ENCODE assay signal across 18 cellular contexts in genomic region chr4:185833055-185833598, GRCh38. TPM values are rescaled to one million over a fixed set of nuclear protein-coding genes. Genes with fewer than 3 reads are reported as not detected.
DNase-seq lines count a peak whose midpoint lies in the region; ATAC-seq and TF ChIP-seq lines count a peak whose summit lies in the region.
"Had no signal": no experiment of that assay in that cellular context is flagged by ENCODE, and none has a peak within 500 bp of the region (broad histone marks: within the 10 kb centered on the region; RNA-seq: fewer than 3 reads in every experiment).

No MANE protein-coding gene starts in this region.

- peaks cover 7% of the 10 kb centered on the region for H3K27me3 Mint-ChIP-seq in neural progenitor cell (ENCODE audit: insufficient read depth, low read depth)
- no peaks in the 10 kb centered on the region for H3K27me3 Mint-ChIP-seq in activated naive CD8-positive, alpha-beta T cell treated with anti-CD3 and anti-CD28 coated beads, Interleukin-2, amount 50 U/mL, for 24 hours

- ATAC-seq in heart left ventricle (peak; percentile 51 to 76 (median 62)), HG03565 (IDR thresholded peaks at IDR 0.05; ENCODE audit: unreplicated experiment) (no peak), HG03135 (IDR thresholded peaks at IDR 0.05; ENCODE audit: unreplicated experiment) (no peak)
- ATAC-seq in activated naive CD8-positive, alpha-beta T cell treated with anti-CD3 and anti-CD28 coated beads, Interleukin-2, amount 50 U/mL, for 24 hours: no peak

- H3K9me3 Mint-ChIP-seq in neural progenitor cell: peaks cover 7% of the 10 kb centered on the region
- H3K9me3 Mint-ChIP-seq in activated naive CD8-positive, alpha-beta T cell treated with anti-CD3 and anti-CD28 coated beads, Interleukin-2, amount 50 U/mL, for 24 hours: no peaks in the 10 kb centered on the region
- H3K9me3 Mint-ChIP-seq: T-helper 2 cell treated with Interferon-gamma antibody and Interleukin-4, amounts not matched to agents 5 μg/mL and 100 μg/mL, for 36 hours had no signal

- peaks cover 16% of the 10 kb centered on the region for H3K4me1 Mint-ChIP-seq in neural progenitor cell
- no peaks in the 10 kb centered on the region for H3K4me1 Mint-ChIP-seq in activated naive CD8-positive, alpha-beta T cell treated with anti-CD3 and anti-CD28 coated beads, Interleukin-2, amount 50 U/mL, for 24 hours

- TF ChIP-seq POLR2A in heart left ventricle (IDR thresholded peaks at IDR 0.05): no peak

- no peaks in the 10 kb centered on the region for H4K20me1 ChIP-seq in neural progenitor cell (ENCODE audit: low read depth)

- H3K9me3 ChIP-seq in SJSA1 (replicated peaks) (no peaks in the 10 kb centered on the region), heart left ventricle (no peaks in the 10 kb centered on the region), neural progenitor cell (ENCODE audit: low read depth) (no peaks in the 10 kb centered on the region)
- H3K9me3 ChIP-seq: Peyer's patch had no signal

- H3K36me3 Mint-ChIP-seq in neural progenitor cell: peaks cover 3% of the 10 kb centered on the region
- no peaks in the 10 kb centered on the region for H3K36me3 Mint-ChIP-seq in activated naive CD8-positive, alpha-beta T cell treated with anti-CD3 and anti-CD28 coated beads, Interleukin-2, amount 50 U/mL, for 24 hours (ENCODE audit: low read depth)

- TF ChIP-seq CTCF in heart left ventricle (IDR thresholded peaks at IDR 0.05) (no peak), neural progenitor cell (IDR thresholded peaks at IDR 0.05) (no peak)

- no peak overlapping the region for H3K4me3 ChIP-seq in SJSA1
- H3K4me3 ChIP-seq in heart left ventricle: no peak overlapping the region
- no peak overlapping the region for H3K4me3 ChIP-seq in neural progenitor cell
- H3K4me3 ChIP-seq: Peyer's patch had no signal

- no peak overlapping the region for H2AFZ ChIP-seq in neural progenitor cell (replicated peaks)

- H3K4me1 ChIP-seq in SJSA1 (replicated peaks) (peaks cover 38% of the 10 kb centered on the region), heart left ventricle (peaks cover 0 to 48% (median 15%) of the 10 kb centered on the region in 12 donors), neural progenitor cell (peaks cover 49% of the 10 kb centered on the region)

- DNase-seq in EL (peak; percentile 55), SJSA1 (ENCODE audit: low read depth in 1 of 2, low spot score in 2 of 2) (peak; percentile 48 to 53), heart left ventricle (no peak), neural progenitor cell (ENCODE audit: low spot score) (peak; percentile 59), RKO (ENCODE audit: low spot score) (no peak)
- no peak for DNase-seq in activated naive CD8-positive, alpha-beta T cell treated with anti-CD3 and anti-CD28 coated beads, Interleukin-2, amount 50 U/mL, for 24 hours
- DNase-seq: activated CD4-positive, alpha-beta T cell treated with anti-CD3 and anti-CD28 coated beads, Interleukin-2, amount 50 U/mL, for 4 hours; C1 segment of cervical spinal cord; GF-D8; HCEC 1CT; NCI-H510A treated with DMSO at 0.1 percent for 48 hours; Peyer's patch; retina; stimulated activated CD4-positive, alpha-beta T cell treated with anti-CD3 and anti-CD28 coated beads, Interleukin-4, amount 100 ng/mL, for 4 hours; stimulated activated naive CD4-positive, alpha-beta T cell treated with Interleukin-2 at 50 U/mL for 16 hours had no signal

- H3K27ac Mint-ChIP-seq in neural progenitor cell: no peak overlapping the region
- no peak overlapping the region for H3K27ac Mint-ChIP-seq in activated naive CD8-positive, alpha-beta T cell treated with anti-CD3 and anti-CD28 coated beads, Interleukin-2, amount 50 U/mL, for 24 hours
- H3K27ac Mint-ChIP-seq: T-helper 2 cell treated with Interferon-gamma antibody and Interleukin-4, amounts not matched to agents 5 μg/mL and 100 μg/mL, for 36 hours had no signal

- no peaks in the 10 kb centered on the region for H3K79me2 ChIP-seq in neural progenitor cell (ENCODE audit: low read depth)

- intact Hi-C loops in heart left ventricle (cut with DNase I): no loop called here

- H3K27ac ChIP-seq in SJSA1 (peak overlapping the region; percentile 47), heart left ventricle (peak overlapping the region; percentile 7 to 88 (median 68)), neural progenitor cell (no peak overlapping the region)
- H3K27ac ChIP-seq: Peyer's patch had no signal

- no peak overlapping the region for H3K4me2 ChIP-seq in neural progenitor cell

- no peak overlapping the region for H3K4me3 Mint-ChIP-seq in neural progenitor cell
- H3K4me3 Mint-ChIP-seq in activated naive CD8-positive, alpha-beta T cell treated with anti-CD3 and anti-CD28 coated beads, Interleukin-2, amount 50 U/mL, for 24 hours: no peak overlapping the region
- H3K4me3 Mint-ChIP-seq: T-helper 2 cell treated with Interferon-gamma antibody and Interleukin-4, amounts not matched to agents 5 μg/mL and 100 μg/mL, for 36 hours had no signal

- H3K9ac ChIP-seq in neural progenitor cell: no peak overlapping the region

- H3K27me3 ChIP-seq in SJSA1 (replicated peaks): no peaks in the 10 kb centered on the region
- H3K27me3 ChIP-seq in heart left ventricle: no peaks in the 10 kb centered on the region
- no peaks in the 10 kb centered on the region for H3K27me3 ChIP-seq in neural progenitor cell
- H3K27me3 ChIP-seq: Peyer's patch had no signal

- H3K36me3 ChIP-seq in SJSA1: no peaks in the 10 kb centered on the region
- no peaks in the 10 kb centered on the region for H3K36me3 ChIP-seq in heart left ventricle
- H3K36me3 ChIP-seq in neural progenitor cell: no peaks in the 10 kb centered on the region
- H3K36me3 ChIP-seq: Peyer's patch had no signal

- peaks cover 31% of the 10 kb centered on the region for H3F3A ChIP-seq in neural progenitor cell (ENCODE audit: low read depth)

RNA-seq across cellular contexts. Expression of gene SORBS2, which starts 21.1 kb away (rescaled TPM):
- 9.0 and 17.4 TPM in 2 replicates for total RNA-seq in SJSA1 (2014; rRNA removed; shearing (Covaris generic))
- total RNA-seq in heart left ventricle (1,000 to 10,000 TPM in 7 of 9 donors, 100 to 1,000 TPM in 2; 966 to 2,158 (median 1,443) TPM), neural progenitor cell (ENCODE audit: low replicate concordance) (13.5 and 15.7 TPM in 2 replicates)
- 100 to 1,000 TPM; 254 to 473 TPM for polyA plus RNA-seq in heart left ventricle

Comparison
In these comparisons a context has a peak if more than half of its experiments do, and no peak if none do; other contexts are left out.
1. DNase-seq: peak in EL (single experiment), SJSA1 (2 of 2) and neural progenitor cell (single experiment); none in heart left ventricle (0 of 5), RKO (single experiment) and activated naive CD8-positive, alpha-beta T cell treated with anti-CD3 and anti-CD28 coated beads, Interleukin-2, amount 50 U/mL, for 24 hours (single experiment).
2. ATAC-seq: peak in heart left ventricle (4 of 4); none in HG03565 (single experiment), activated naive CD8-positive, alpha-beta T cell treated with anti-CD3 and anti-CD28 coated beads, Interleukin-2, amount 50 U/mL, for 24 hours (single experiment) and HG03135 (single experiment).
3. RNA of gene SORBS2, which starts 21.1 kb away (total RNA-seq): 966 to 2,158 TPM in heart left ventricle; 9.0 to 17.4 TPM in SJSA1 and 13.5 to 15.7 TPM in neural progenitor cell; every median in the first group is over 10 times any median in the second.